ENCODE assay signal across 20 cellular contexts in genomic region chr2:42094114-42094513, GRCh38. TPM values are rescaled to one million over a fixed set of nuclear protein-coding genes. Genes with fewer than 3 reads are reported as not detected.
DNase-seq lines count a peak whose midpoint lies in the region; ATAC-seq, FAIRE-seq and TF ChIP-seq lines count a peak whose summit lies in the region.
"Had no signal": no experiment of that assay in that cellular context is flagged by ENCODE, and none has a peak within 500 bp of the region (broad histone marks: within the 10 kb centered on the region; RNA-seq: fewer than 3 reads in every experiment).

No MANE protein-coding gene starts in this region.

- H3K4me3 ChIP-seq in Panc1 (ENCODE audit: low read depth in 2 of 2, low read length in 2 of 2): no peak overlapping the region
- no peak overlapping the region for H3K4me3 ChIP-seq in small intestine (ENCODE audit: low read depth in 1 of 2, low read length in 2 of 2)
- H3K4me3 ChIP-seq in adrenal gland: no peak overlapping the region
- H3K4me3 ChIP-seq: A549, GM12878, GM23338 had no signal

- CTCF ChIA-PET in Panc1 (lab: Charles Lee): interaction anchor here (0.6 to 3.3 kb wide), 4 partner anchors 24 to 235 kb away, joined by 3 to 16 read pairs (median 5); no protein-coding TSS in a partner anchor

- no peak for ATAC-seq in Panc1
- no peak for ATAC-seq in GM18907 (IDR thresholded peaks at IDR 0.05; ENCODE audit: unreplicated experiment)
- ATAC-seq: A549, GM12878, GM23338, HCT116 had no signal

- intact Hi-C loops in Panc1 (cut with micrococcal nuclease; ENCODE audit: unreplicated experiment) (no loop called here), adrenal gland (cut with DNase I) (loop anchor here (10.0 kb wide), 3 partner anchors 141 to 261 kb away; no protein-coding TSS in a partner anchor)

- no TSS peak for BruUV-seq in Panc1 (replicated peaks; lab: Mats Ljungman, UMichigan)

- no peak for FAIRE-seq in small intestine (lab: Jason Lieb, UNC)
- FAIRE-seq: A549, GM12878 had no signal

- no peaks in the 10 kb centered on the region for H3K9me3 ChIP-seq in Panc1 (ENCODE audit: control insufficient read depth, insufficient read depth, low read depth, low read length)
- no peaks in the 10 kb centered on the region for H3K9me3 ChIP-seq in small intestine (ENCODE audit: control insufficient read depth, low read depth)
- no peaks in the 10 kb centered on the region for H3K9me3 ChIP-seq in adrenal gland (replicated peaks in 1 of 3)
- H3K9me3 ChIP-seq: A549 had no signal

- no peaks in the 10 kb centered on the region for H3K27me3 ChIP-seq in Panc1 (ENCODE audit: control insufficient read depth, insufficient read depth, low read length)
- H3K27me3 ChIP-seq in small intestine (ENCODE audit: control insufficient read depth in 2 of 2, insufficient read depth in 2 of 2, low read length in 2 of 2): no peaks in the 10 kb centered on the region
- no peaks in the 10 kb centered on the region for H3K27me3 ChIP-seq in adrenal gland

- in situ Hi-C loops in Panc1 (cut with HindIII; ENCODE audit: low pct_unique_long_range_greater_than_20kb, low sequenced_read_pairs): no loop called here

- peak overlapping the region; percentile 20; the same call in 1 of the 2 replicates for H3K27ac ChIP-seq in Panc1 (ENCODE audit: low read length)
- no peak overlapping the region for H3K27ac ChIP-seq in small intestine (ENCODE audit: low read depth in 1 of 2, low read length in 1 of 2)
- H3K27ac ChIP-seq in adrenal gland: no peak overlapping the region
- H3K27ac ChIP-seq: A549 had no signal

- no peaks in the 10 kb centered on the region for H3K36me3 ChIP-seq in Panc1 (ENCODE audit: control insufficient read depth, insufficient read depth, low read length)
- H3K36me3 ChIP-seq in small intestine (ENCODE audit: control insufficient read depth in 2 of 2, insufficient read depth in 2 of 2, low read length in 2 of 2): no peaks in the 10 kb centered on the region
- H3K36me3 ChIP-seq in adrenal gland (replicated peaks in 1 of 2): no peaks in the 10 kb centered on the region

- no peak for TF ChIP-seq POLR2A in adrenal gland (IDR thresholded peaks at IDR 0.05)

- no peak for TF ChIP-seq CTCF in Panc1 (IDR thresholded peaks at IDR 0.05)
- no peak for TF ChIP-seq CTCF in adrenal gland (IDR thresholded peaks at IDR 0.05)

- peaks cover 41% of the 10 kb centered on the region for H3K4me1 ChIP-seq in Panc1 (ENCODE audit: control insufficient read depth, insufficient read depth, low read length)
- H3K4me1 ChIP-seq in small intestine (ENCODE audit: control insufficient read depth in 2 of 2, insufficient read depth in 1 of 2, low read depth in 1 of 2, low read length in 1 of 2): no peaks in the 10 kb centered on the region
- H3K4me1 ChIP-seq in adrenal gland (replicated peaks in 1 of 2): peaks cover 3 to 10% of the 10 kb centered on the region in 2 donors

- POLR2A ChIA-PET in Panc1 (lab: Charles Lee): no interaction called here

- DNase-seq in NCI-H2171 treated with DMSO at 0.1 percent for 48 hours (lab: John Stamatoyannopoulos, UW) (peak; percentile 55), NCI-H2171 (lab: John Stamatoyannopoulos, UW) (no peak), Panc1 (ENCODE audit: low read depth, low spot score) (no peak), myocyte (ENCODE audit: low read depth) (peak; percentile 54), small intestine (no peak), adrenal gland (no peak)
- DNase-seq: 8988T; C1 segment of cervical spinal cord; Calu3; CD4-positive, alpha-beta memory T cell; COR-L47; DMS79; EL; GDM1; H9 had no signal

RNA-seq across cellular contexts. Expression of gene PKDCC, which starts 46.3 kb away (rescaled TPM):
- total RNA-seq in Panc1 (2021; ENCODE audit: unreplicated experiment) (14.8 TPM), myocyte (23.6 and 45.0 TPM in 2 replicates), adrenal gland (10 to 100 TPM; 29.7 to 74.7 (median 46.9) TPM)
- polyA plus RNA-seq in Panc1 (2012; ENCODE audit: insufficient read length): 18.7 TPM
- polyA plus RNA-seq in myocyte (2012): 29.9 TPM
- polyA plus RNA-seq in small intestine (100 to 1,000 TPM in 1 of 3 donors, 10 to 100 TPM in 1, 1 to 10 TPM in 1; 7.8 to 129 (median 13.8) TPM), adrenal gland (100 to 1,000 TPM in 1 of 3 donors, 10 to 100 TPM in 2; 47.5 to 170 (median 90.4) TPM)
- total RNA-seq: CD4-positive, alpha-beta memory T cell had no signal

Comparison
In these comparisons a context has a peak if more than half of its experiments do, and no peak if none do; other contexts are left out.
1. DNase-seq: peak in NCI-H2171 treated with DMSO at 0.1 percent for 48 hours (single experiment) and myocyte (single experiment); none in NCI-H2171 (single experiment), Panc1 (single experiment), small intestine (single experiment) and adrenal gland (0 of 7).